ENCODE assay signal across 10 cellular contexts in genomic region chr15:63052961-63053698, GRCh38. TPM values are rescaled to one million over a fixed set of nuclear protein-coding genes. Genes with fewer than 3 reads are reported as not detected.
DNase-seq lines count a peak whose midpoint lies in the region; ATAC-seq and TF ChIP-seq lines count a peak whose summit lies in the region.
"Had no signal": no experiment of that assay in that cellular context is flagged by ENCODE, and none has a peak within 500 bp of the region (broad histone marks: within the 10 kb centered on the region; RNA-seq: fewer than 3 reads in every experiment).

No MANE protein-coding gene starts in this region.

- peak overlapping the region; percentile 66 for H3K27ac ChIP-seq in brain microvascular endothelial cell
- H3K27ac ChIP-seq in spleen, result peak overlapping the region in 6 of 8 donors; percentile 11 to 90 (median 50)
- no peak overlapping the region for H3K27ac ChIP-seq in MM.1S (ENCODE audit: low read length)

- DNase-seq in HEK293T (ENCODE audit: extremely low spot score) (no peak), brain microvascular endothelial cell (no peak), kidney glomerular epithelial cell (lab: John Stamatoyannopoulos, UW) (peak; percentile 55), spleen (no peak), MM.1S (no peak)
- DNase-seq: GOT3, left colon had no signal

- H3K36me3 ChIP-seq in brain microvascular endothelial cell (replicated peaks) (peaks cover 83% of the 10 kb centered on the region), spleen (peaks cover 0 to 18% (median 12%) of the 10 kb centered on the region in 6 donors), MM.1S (replicated peaks; ENCODE audit: insufficient read depth, low read length) (no peaks in the 10 kb centered on the region)

- intact Hi-C loops in spleen (cut with DNase I; ENCODE audit: low total_unique reads), result no loop called here

- POLR2A ChIA-PET in HEK293T (lab: Yijun Ruan, JAX), result no interaction called here

- H3K4me3 ChIP-seq in brain microvascular endothelial cell (ENCODE audit: low read depth, low read length) (no peak overlapping the region), spleen (no peak overlapping the region), MM.1S (ENCODE audit: low read length) (no peak overlapping the region)

- H2AFZ ChIP-seq in MM.1S (ENCODE audit: low read length), result no peak overlapping the region

- H3K27me3 ChIP-seq in brain microvascular endothelial cell (replicated peaks) (no peaks in the 10 kb centered on the region), spleen (replicated peaks in 1 of 7) (no peaks in the 10 kb centered on the region), MM.1S (replicated peaks; ENCODE audit: insufficient read depth, low read length) (no peaks in the 10 kb centered on the region)

- H4K20me1 ChIP-seq in MM.1S (ENCODE audit: insufficient read depth, low read length), result no peaks in the 10 kb centered on the region

- TF ChIP-seq POLR2A in spleen (IDR thresholded peaks at IDR 0.05), result no peak

- TF ChIP-seq CTCF in brain microvascular endothelial cell (IDR thresholded peaks at IDR 0.05; ENCODE audit: low read depth, low read length, missing control alignments), result no peak
- no peak for TF ChIP-seq CTCF in spleen (IDR thresholded peaks at IDR 0.05 in 8 of 11, conservative IDR thresholded peaks at IDR 0.05 in 3 of 11)
- TF ChIP-seq CTCF in MM.1S (IDR thresholded peaks at IDR 0.05; ENCODE audit: low read length), result no peak

- no peaks in the 10 kb centered on the region for H3K9me2 ChIP-seq in MM.1S (replicated peaks; ENCODE audit: insufficient read depth, low read length)

- H3K9ac ChIP-seq in MM.1S (ENCODE audit: low read length), result no peak overlapping the region

- WGBS in spleen, 5 donors, result 78 to 88% (median 82%) methylated on average over 7 of the region's 7 CpGs

- no peaks in the 10 kb centered on the region for H3K9me3 ChIP-seq in spleen
- H3K9me3 ChIP-seq in MM.1S (replicated peaks; ENCODE audit: insufficient read depth, low read length), result no peaks in the 10 kb centered on the region

- in situ Hi-C loops in brain microvascular endothelial cell (cut with HindIII; ENCODE audit: low pct_ligation_motif_present, low sequenced_read_pairs), result no loop called here

- H3F3A ChIP-seq in MM.1S (ENCODE audit: insufficient read depth, low read length), result peaks cover 5% of the 10 kb centered on the region; the same call in 1 of the 2 replicates

- H3K79me2 ChIP-seq in MM.1S (ENCODE audit: low read length), result no peaks in the 10 kb centered on the region

- CTCF ChIA-PET in HEK293T (lab: Yijun Ruan, JAX), result no interaction called here

- peaks cover 10 to 78% (median 35%) of the 10 kb centered on the region in 6 donors for H3K4me1 ChIP-seq in spleen
- H3K4me1 ChIP-seq in MM.1S (ENCODE audit: low read length), result 0 out of 2 replicates have a peak, but pooled peaks cover 4% of the 10 kb centered on the region

- no peak overlapping the region for H3K4me2 ChIP-seq in MM.1S (ENCODE audit: low read depth, low read length)

- ATAC-seq in HG03045 (IDR thresholded peaks at IDR 0.05; ENCODE audit: unreplicated experiment) (no peak), GM19463 (IDR thresholded peaks at IDR 0.05; ENCODE audit: unreplicated experiment) (no peak), GM19397 (IDR thresholded peaks at IDR 0.05; ENCODE audit: unreplicated experiment) (no peak)
- ATAC-seq: left colon had no signal

TF ChIP-seq in HEK293T, 16 proteins besides CTCF, POLR2A, EP300 and RAD21:
- no peak for TF ChIP-seq CTBP1 (IDR thresholded peaks at IDR 0.05; ENCODE audit: borderline replicate concordance)
- 0 out of 2 replicates have a peak, but pooled peaks have one; percentile 43 for TF ChIP-seq ZNF384 (IDR thresholded peaks at IDR 0.05)
- TF ChIP-seq SP1 (IDR thresholded peaks at IDR 0.05), result no peak

RNA-seq across cellular contexts. Expression of gene TPM1, which starts 10.6 kb away (rescaled TPM):
- 100 to 1,000 TPM in 5 of 7 donors, 10 to 100 TPM in 2; 86.5 to 317 (median 126) TPM for total RNA-seq in spleen
- polyA plus RNA-seq in spleen, result 100 to 1,000 TPM in 1 of 3 donors, 10 to 100 TPM in 2; 70.6 to 141 (median 91.0) TPM
